Comparison of ENCODE assay signal across 8 cellular contexts in genomic region chr12:78863482-78864427, GRCh38. TPM values are rescaled to one million over a fixed set of nuclear protein-coding genes. Genes with fewer than 3 reads are reported as not detected.
DNase-seq lines count a peak whose midpoint lies in the region; ATAC-seq and TF ChIP-seq lines count a peak whose summit lies in the region.

No MANE protein-coding gene starts in this region.

- POLR2A ChIA-PET in RWPE1 (lab: Yijun Ruan, JAX; ENCODE audit: low non-redundant PET), result interaction anchor here (0.7 kb wide), 1 partner anchor 341 kb away, joined by 3 read pairs; no protein-coding TSS in a partner anchor
- POLR2A ChIA-PET in naive thymus-derived CD4-positive, alpha-beta T cell (lab: Charles Lee), result no interaction called here

- peaks cover 8% of the 10 kb centered on the region for H3K4me1 Mint-ChIP-seq in neural progenitor cell
- no peaks in the 10 kb centered on the region for H3K4me1 Mint-ChIP-seq in naive thymus-derived CD4-positive, alpha-beta T cell

- H3K4me2 ChIP-seq in fibroblast of lung (ENCODE audit: extremely low read depth, insufficient read depth, low read length) (peak overlapping the region; percentile 93), neural progenitor cell (peak overlapping the region; percentile 90)

- TF ChIP-seq CTCF in RWPE1 (conservative IDR thresholded peaks at IDR 0.05; ENCODE audit: low read depth) (no peak), fibroblast of lung (conservative IDR thresholded peaks at IDR 0.05 in 1 of 2, IDR thresholded peaks at IDR 0.05 in 1 of 2; ENCODE audit: low read depth in 1 of 2, low read length in 2 of 2) (no peak), neural progenitor cell (IDR thresholded peaks at IDR 0.05) (no peak)

- intact Hi-C loops in naive thymus-derived CD4-positive, alpha-beta T cell (cut with micrococcal nuclease), result no loop called here

- H4K20me1 ChIP-seq in fibroblast of lung (ENCODE audit: control insufficient read depth, extremely low read depth, insufficient read depth, low read length) (no peaks in the 10 kb centered on the region), neural progenitor cell (ENCODE audit: low read depth) (peaks cover 15% of the 10 kb centered on the region)

- H3K4me1 ChIP-seq in HUES64 (ENCODE audit: insufficient read depth, low read length) (peaks cover 35% of the 10 kb centered on the region), fibroblast of lung (ENCODE audit: control insufficient read depth, extremely low read depth, insufficient read depth, low read length) (no peaks in the 10 kb centered on the region), neural progenitor cell (peaks cover 30% of the 10 kb centered on the region)
- H3K4me1 ChIP-seq in naive thymus-derived CD4-positive, alpha-beta T cell (ENCODE audit: control insufficient read depth in 2 of 2, insufficient read depth in 2 of 2, low read length in 2 of 2), result no peaks in the 10 kb centered on the region

- H3K4me3 ChIP-seq in HUES64 (ENCODE audit: low read length) (peak overlapping the region; percentile 91), fibroblast of lung (replicated peaks in 1 of 4; ENCODE audit: control extremely low read depth in 1 of 4, insufficient read depth in 1 of 4, low read depth in 3 of 4, low read length in 4 of 4) (peak overlapping the region; percentile 72 to 92 (median 80)), neural progenitor cell (peak overlapping the region; percentile 94)
- H3K4me3 ChIP-seq in naive thymus-derived CD4-positive, alpha-beta T cell (ENCODE audit: low read length), result no peak overlapping the region

- H2AFZ ChIP-seq in fibroblast of lung (ENCODE audit: low read length) (peak overlapping the region; percentile 81), neural progenitor cell (replicated peaks) (peak overlapping the region; percentile 93)

- H3K36me3 ChIP-seq in HUES64 (ENCODE audit: insufficient read depth, low read length) (no peaks in the 10 kb centered on the region), fibroblast of lung (ENCODE audit: control insufficient read depth, insufficient read depth, low read length) (no peaks in the 10 kb centered on the region), neural progenitor cell (no peaks in the 10 kb centered on the region)
- H3K36me3 ChIP-seq in naive thymus-derived CD4-positive, alpha-beta T cell (ENCODE audit: control insufficient read depth in 2 of 3, insufficient read depth in 3 of 3, low read length in 3 of 3), result no peaks in the 10 kb centered on the region

- H3K9me3 Mint-ChIP-seq in neural progenitor cell, result no peaks in the 10 kb centered on the region
- H3K9me3 Mint-ChIP-seq in naive thymus-derived CD4-positive, alpha-beta T cell, result peaks cover 0 to 20% (median 3%) of the 10 kb centered on the region in 11 donors
- H3K9me3 Mint-ChIP-seq in activated naive CD4-positive, alpha-beta T cell treated with anti-CD3 and anti-CD28 coated beads, Interleukin-2, amount 50 U/mL, for 72 hours, result no peaks in the 10 kb centered on the region

- WGBS in HUES64, result under 1% methylated on average over 39 of the region's 41 CpGs

- H3K9me3 ChIP-seq in HUES64 (ENCODE audit: insufficient read depth, low read depth, low read length) (no peaks in the 10 kb centered on the region), fibroblast of lung (ENCODE audit: control insufficient read depth, insufficient read depth, low read depth, low read length) (no peaks in the 10 kb centered on the region), neural progenitor cell (ENCODE audit: low read depth) (no peaks in the 10 kb centered on the region)
- H3K9me3 ChIP-seq in naive thymus-derived CD4-positive, alpha-beta T cell (ENCODE audit: control insufficient read depth in 2 of 3, low read length in 3 of 3), result peaks cover 0 to 4% (median 0%) of the 10 kb centered on the region in 3 experiments

- no peaks in the 10 kb centered on the region for H3K36me3 Mint-ChIP-seq in neural progenitor cell
- H3K36me3 Mint-ChIP-seq in naive thymus-derived CD4-positive, alpha-beta T cell, result no peaks in the 10 kb centered on the region
- peaks cover 6 to 9% of the 10 kb centered on the region in 2 donors for H3K36me3 Mint-ChIP-seq in activated naive CD4-positive, alpha-beta T cell treated with anti-CD3 and anti-CD28 coated beads, Interleukin-2, amount 50 U/mL, for 72 hours

- DNase-seq in COLO829 (ENCODE audit: low spot score) (peak; percentile 42), RWPE1 (ENCODE audit: low spot score) (peak; percentile 71), fibroblast of lung (ENCODE audit: low read depth in 2 of 2) (peak; percentile 62 to 78), neural progenitor cell (ENCODE audit: low spot score) (peak; percentile 81)
- no peak for DNase-seq in naive thymus-derived CD4-positive, alpha-beta T cell
- no peak for DNase-seq in activated naive CD4-positive, alpha-beta T cell treated with anti-CD3 and anti-CD28 coated beads, Interleukin-2, amount 50 U/mL, for 72 hours (ENCODE audit: low spot score in 2 of 2)

- H3K27me3 Mint-ChIP-seq in neural progenitor cell (ENCODE audit: insufficient read depth, low read depth), result peaks cover 7% of the 10 kb centered on the region
- peaks cover 22 to 30% (median 24%) of the 10 kb centered on the region in 5 donors for H3K27me3 Mint-ChIP-seq in naive thymus-derived CD4-positive, alpha-beta T cell

- H3K9ac ChIP-seq in HUES64 (ENCODE audit: low read depth, low read length) (peak overlapping the region; percentile 46), fibroblast of lung (ENCODE audit: insufficient read depth, low read length) (peak overlapping the region; percentile 32), neural progenitor cell (no peak overlapping the region)

- H3K27ac Mint-ChIP-seq in neural progenitor cell, result peak overlapping the region; percentile 50
- H3K27ac Mint-ChIP-seq in naive thymus-derived CD4-positive, alpha-beta T cell, result no peak overlapping the region
- no peak overlapping the region for H3K27ac Mint-ChIP-seq in activated naive CD4-positive, alpha-beta T cell treated with anti-CD3 and anti-CD28 coated beads, Interleukin-2, amount 50 U/mL, for 72 hours

- peak overlapping the region; percentile 27 for H3K27ac ChIP-seq in HUES64 (ENCODE audit: low read depth, low read length)
- H3K27ac ChIP-seq in RWPE1, result peak overlapping the region; percentile 59
- peak overlapping the region; percentile 10 for H3K27ac ChIP-seq in fibroblast of lung (ENCODE audit: insufficient read depth, low read length)
- H3K27ac ChIP-seq in neural progenitor cell, result peak overlapping the region; percentile 18
- H3K27ac ChIP-seq in naive thymus-derived CD4-positive, alpha-beta T cell (ENCODE audit: low read depth, low read length), result no peak overlapping the region

- CTCF ChIA-PET in RWPE1 (lab: Yijun Ruan, JAX), result no interaction called here
- CTCF ChIA-PET in naive thymus-derived CD4-positive, alpha-beta T cell (lab: Charles Lee), result no interaction called here

- H3K27me3 ChIP-seq in HUES64 (ENCODE audit: insufficient read depth, low read length) (peaks cover 3% of the 10 kb centered on the region; the same call in 1 of the 2 replicates), fibroblast of lung (ENCODE audit: control insufficient read depth, insufficient read depth, low read length) (peaks cover 3% of the 10 kb centered on the region), neural progenitor cell (no peaks in the 10 kb centered on the region)
- no peaks in the 10 kb centered on the region for H3K27me3 ChIP-seq in naive thymus-derived CD4-positive, alpha-beta T cell (ENCODE audit: control insufficient read depth in 2 of 2, insufficient read depth in 2 of 2, low read length in 2 of 2)

- H3K79me2 ChIP-seq in fibroblast of lung (ENCODE audit: control insufficient read depth, insufficient read depth, low read length) (no peaks in the 10 kb centered on the region), neural progenitor cell (ENCODE audit: low read depth) (peaks cover 40% of the 10 kb centered on the region)

- peaks cover 22% of the 10 kb centered on the region for H3F3A ChIP-seq in neural progenitor cell (ENCODE audit: low read depth)

- peak overlapping the region; percentile 96 for H3K4me3 Mint-ChIP-seq in neural progenitor cell
- H3K4me3 Mint-ChIP-seq in naive thymus-derived CD4-positive, alpha-beta T cell, result peak overlapping the region in 1 of 10 donors; percentile 23

- ATAC-seq in GM19468 (IDR thresholded peaks at IDR 0.05; ENCODE audit: extremely low read depth, unreplicated experiment), result peak; percentile 36
- ATAC-seq in naive thymus-derived CD4-positive, alpha-beta T cell, result no peak
- no peak for ATAC-seq in activated naive CD4-positive, alpha-beta T cell treated with anti-CD3 and anti-CD28 coated beads, Interleukin-2, amount 50 U/mL, for 72 hours

RNA-seq across cellular contexts. Expression of gene SYT1, which starts 0.8 kb away (rescaled TPM):
- polyA plus RNA-seq in HUES64 (2013, experiment 1 of 2), result 15.6 TPM
- polyA plus RNA-seq in HUES64 (2013, experiment 2 of 2), result 20.5 TPM
- total RNA-seq in fibroblast of lung, result 0.51 and 2.1 TPM in 2 replicates
- polyA plus RNA-seq in fibroblast of lung, result 0.90 and 4.6 TPM in 2 replicates
- 0.54 and 3.1 TPM in 2 replicates for polyA plus RNA-seq in fibroblast of lung (2012)
- polyA minus RNA-seq in fibroblast of lung (ENCODE audit: low replicate concordance), result 5.1 TPM in 1 of 2 replicates, not detected in the other
- total RNA-seq in neural progenitor cell (ENCODE audit: low replicate concordance), result 28.1 and 36.9 TPM in 2 replicates
- total RNA-seq in naive thymus-derived CD4-positive, alpha-beta T cell, result under 1 TPM in 1 of 5 experiments, not detected in 4; 0.98 TPM
- not detected for polyA plus RNA-seq in naive thymus-derived CD4-positive, alpha-beta T cell
- total RNA-seq in activated naive CD4-positive, alpha-beta T cell treated with anti-CD3 and anti-CD28 coated beads, Interleukin-2, amount 50 U/mL, for 72 hours, result not detected

Comparison
In these comparisons a context has a peak if more than half of its experiments do, and no peak if none do; other contexts are left out.
1. DNase-seq: peak in COLO829 (single experiment), RWPE1 (single experiment), fibroblast of lung (2 of 2) and neural progenitor cell (single experiment); none in naive thymus-derived CD4-positive, alpha-beta T cell (0 of 9) and activated naive CD4-positive, alpha-beta T cell treated with anti-CD3 and anti-CD28 coated beads, Interleukin-2, amount 50 U/mL, for 72 hours (0 of 2).